In the genomic region with DNA sequence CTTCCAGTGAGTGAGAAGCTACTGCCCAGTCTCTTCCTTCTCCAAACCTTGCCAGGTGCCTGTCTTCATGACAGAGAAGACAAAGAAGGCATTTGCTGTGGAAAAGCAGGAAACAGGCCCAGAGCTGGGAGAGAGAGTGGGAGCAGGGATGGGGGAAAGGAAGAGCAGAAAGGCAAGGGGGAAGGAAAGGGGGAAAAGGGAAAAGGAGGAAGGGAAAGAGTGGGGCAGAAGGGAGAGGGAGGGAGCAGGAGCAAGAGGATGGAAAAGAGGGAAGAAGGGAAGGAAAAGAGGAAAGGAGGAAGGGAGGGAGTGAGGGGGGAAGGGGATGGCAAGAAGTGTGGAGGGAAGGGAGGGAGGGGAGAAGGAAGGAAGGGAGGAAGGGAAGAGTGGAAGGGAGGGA, we compare ENCODE assay signal across 28 cellular contexts.
"Had no signal": no experiment of that assay in that cellular context is flagged by ENCODE, and none has a peak within 500 bp of the region (broad histone marks: within the 10 kb centered on the region; RNA-seq: fewer than 3 reads in every experiment).

No MANE protein-coding gene starts in this region.

- ATAC-seq: activated naive CD4-positive, alpha-beta T cell treated with anti-CD3 and anti-CD28 coated beads, Interleukin-2, amount 50 U/mL, for 72 hours; activated naive CD8-positive, alpha-beta T cell treated with anti-CD3 and anti-CD28 coated beads, Interleukin-2, amount 50 U/mL, for 24 hours; activated T-cell treated with anti-CD3 and anti-CD28 coated beads, Interleukin-2, amount 50 U/mL, for 4 hours; activated T-cell treated with anti-CD3 and anti-CD28 coated beads, Interleukin-2, amount 50 U/mL, for 72 hours; activated T-helper 17 cell treated with anti-CD3 and anti-CD28 coated beads, Interleukin-2, amount 50 U/mL, for 72 hours; body of pancreas had no signal

- H3K4me3 ChIP-seq: adrenal gland, ascending aorta, body of pancreas, breast epithelium, cardiac muscle cell had no signal

- H3K9me3 ChIP-seq: adrenal gland, ascending aorta, body of pancreas, breast epithelium had no signal

- H3K27ac ChIP-seq: adrenal gland, ascending aorta, body of pancreas, brain microvascular endothelial cell, breast epithelium, cardiac muscle cell had no signal

- H3K4me1 ChIP-seq: adrenal gland, ascending aorta, body of pancreas, breast epithelium had no signal

- DNase-seq: activated effector memory CD4-positive, alpha-beta T cell treated with anti-CD3 and anti-CD28 coated beads, Interleukin-2, amount 50 U/mL, for 16 hours; activated effector memory CD4-positive, alpha-beta T cell treated with Interleukin-2 at 50 U/mL for 16 hours; activated gamma-delta T cell; activated gamma-delta T cell treated with Interleukin-2 at 50 U/mL for 16 hours; activated naive CD4-positive, alpha-beta T cell; activated naive CD4-positive, alpha-beta T cell treated with anti-CD3 and anti-CD28 coated beads, Interleukin-2, amount 50 U/mL, for 16 hours; activated naive CD8-positive, alpha-beta T cell treated with anti-CD3 and anti-CD28 coated beads for 36 hours; activated naive CD8-positive, alpha-beta T cell treated with anti-CD3 and anti-CD28 coated beads, Interleukin-2, amount 10 ng/mL, durations not matched to agents 7 days and 5 days; activated T-cell treated with anti-CD3 and anti-CD28 coated beads, Interleukin-2, amount 50 U/mL, for 1 hour; activated T-cell treated with anti-CD3 and anti-CD28 coated beads, Interleukin-2, amount 50 U/mL, for 24 hours; activated T-cell treated with anti-CD3 and anti-CD28 coated beads, Interleukin-2, amount 50 U/mL, for 4 hours; activated T-cell treated with anti-CD3 and anti-CD28 coated beads, Interleukin-2, amount 50 U/mL, for 48 hours; activated T-cell treated with anti-CD3 and anti-CD28 coated beads, Interleukin-2, amount 50 U/mL, for 72 hours; amniotic stem cell; aorta; body of pancreas; central memory CD4-positive, alpha-beta T cell; cerebellar nuclear complex had no signal

- H3K36me3 ChIP-seq: adrenal gland, ascending aorta, brain microvascular endothelial cell, breast epithelium, cardiac muscle cell had no signal

- H3K27me3 ChIP-seq: adrenal gland, ascending aorta, body of pancreas, brain microvascular endothelial cell, breast epithelium, cardiac muscle cell had no signal

- FAIRE-seq: astrocyte, bronchial epithelial cell had no signal
